ENCODE assay signal across 34 cellular contexts in genomic region chr5:115795700-115796099, GRCh38. TPM values are rescaled to one million over a fixed set of nuclear protein-coding genes. Genes with fewer than 3 reads are reported as not detected.
"Had no signal": no experiment of that assay in that cellular context is flagged by ENCODE, and none has a peak within 500 bp of the region (broad histone marks: within the 10 kb centered on the region; RNA-seq: fewer than 3 reads in every experiment).

No MANE protein-coding gene starts in this region.

- H3K36me3 Mint-ChIP-seq: activated naive CD4-positive, alpha-beta T cell treated with anti-CD3 and anti-CD28 coated beads, Interleukin-2, amount 10 ng/mL, durations not matched to agents 7 days and 5 days; activated naive CD4-positive, alpha-beta T cell treated with anti-CD3 and anti-CD28 coated beads, Interleukin-2, amount 50 U/mL, for 72 hours; activated naive CD8-positive, alpha-beta T cell treated with anti-CD3 and anti-CD28 coated beads, Interleukin-2, amount 10 ng/mL, durations not matched to agents 7 days and 5 days; brain had no signal

- H3K9me3 ChIP-seq: ascending aorta, breast epithelium, colonic mucosa, esophagus squamous epithelium, gastroesophageal sphincter had no signal

- ATAC-seq: activated CD4-positive, alpha-beta T cell treated with anti-CD3 and anti-CD28 coated beads for 36 hours; activated naive CD4-positive, alpha-beta T cell treated with anti-CD3 and anti-CD28 coated beads, Interleukin-2, amount 50 U/mL, for 72 hours; activated T-cell treated with anti-CD3 and anti-CD28 coated beads, Interleukin-2, amount 50 U/mL, for 72 hours; gastroesophageal sphincter; T-helper 17 cell had no signal

- H3K36me3 ChIP-seq: ascending aorta, breast epithelium, cardiac muscle cell, colonic mucosa, esophagus squamous epithelium, gastroesophageal sphincter, WERI-Rb-1 had no signal

- H3K27ac Mint-ChIP-seq: activated CD4-positive, alpha-beta memory T cell treated with anti-CD3 and anti-CD28 coated beads, Interleukin-2, amount 10 ng/mL, durations not matched to agents 7 days and 5 days; activated CD4-positive, alpha-beta T cell treated with anti-CD3 and anti-CD28 coated beads for 36 hours; activated CD4-positive, alpha-beta T cell treated with anti-CD3 and anti-CD28 coated beads, Interleukin-2, amount 10 ng/mL, durations not matched to agents 24 days and 14 days; activated naive CD4-positive, alpha-beta T cell treated with anti-CD3 and anti-CD28 coated beads, Interleukin-2, amount 10 ng/mL, durations not matched to agents 7 days and 5 days; activated naive CD4-positive, alpha-beta T cell treated with anti-CD3 and anti-CD28 coated beads, Interleukin-2, amount 50 U/mL, for 72 hours; activated naive CD8-positive, alpha-beta T cell treated with anti-CD3 and anti-CD28 coated beads, Interleukin-2, amount 10 ng/mL, durations not matched to agents 7 days and 5 days; activated T-cell treated with anti-CD3 and anti-CD28 coated beads, Interleukin-2, amount 50 U/mL, for 24 hours; activated T-cell treated with anti-CD3 and anti-CD28 coated beads, Interleukin-2, amount 50 U/mL, for 72 hours; brain; T-helper 17 cell; T-helper 2 cell treated with Interferon-gamma antibody and Interleukin-4, amounts not matched to agents 5 μg/mL and 100 μg/mL, for 36 hours had no signal

- H3K9me3 Mint-ChIP-seq: activated CD4-positive, alpha-beta memory T cell treated with anti-CD3 and anti-CD28 coated beads, Interleukin-2, amount 10 ng/mL, durations not matched to agents 7 days and 5 days; activated CD4-positive, alpha-beta T cell treated with anti-CD3 and anti-CD28 coated beads, Interleukin-2, amount 10 ng/mL, durations not matched to agents 24 days and 14 days; activated naive CD4-positive, alpha-beta T cell treated with anti-CD3 and anti-CD28 coated beads, Interleukin-2, amount 10 ng/mL, durations not matched to agents 7 days and 5 days; activated naive CD4-positive, alpha-beta T cell treated with anti-CD3 and anti-CD28 coated beads, Interleukin-2, amount 50 U/mL, for 72 hours; activated naive CD8-positive, alpha-beta T cell treated with anti-CD3 and anti-CD28 coated beads, Interleukin-2, amount 10 ng/mL, durations not matched to agents 7 days and 5 days; activated T-cell treated with anti-CD3 and anti-CD28 coated beads, Interleukin-2, amount 50 U/mL, for 24 hours; activated T-cell treated with anti-CD3 and anti-CD28 coated beads, Interleukin-2, amount 50 U/mL, for 72 hours; brain; T-helper 2 cell treated with Interferon-gamma antibody and Interleukin-4, amounts not matched to agents 5 μg/mL and 100 μg/mL, for 36 hours had no signal

- H3K27me3 ChIP-seq: ascending aorta, breast epithelium, cardiac muscle cell, colonic mucosa had no signal

- H3K4me3 Mint-ChIP-seq: activated CD4-positive, alpha-beta memory T cell treated with anti-CD3 and anti-CD28 coated beads, Interleukin-2, amount 10 ng/mL, durations not matched to agents 7 days and 5 days; activated CD4-positive, alpha-beta T cell treated with anti-CD3 and anti-CD28 coated beads for 36 hours; activated CD4-positive, alpha-beta T cell treated with anti-CD3 and anti-CD28 coated beads, Interleukin-2, amount 10 ng/mL, durations not matched to agents 24 days and 14 days; activated naive CD4-positive, alpha-beta T cell treated with anti-CD3 and anti-CD28 coated beads, Interleukin-2, amount 10 ng/mL, durations not matched to agents 7 days and 5 days; activated naive CD8-positive, alpha-beta T cell treated with anti-CD3 and anti-CD28 coated beads, Interleukin-2, amount 10 ng/mL, durations not matched to agents 7 days and 5 days; activated T-cell treated with anti-CD3 and anti-CD28 coated beads, Interleukin-2, amount 50 U/mL, for 24 hours; activated T-cell treated with anti-CD3 and anti-CD28 coated beads, Interleukin-2, amount 50 U/mL, for 72 hours; brain; T-helper 17 cell; T-helper 2 cell treated with Interferon-gamma antibody and Interleukin-4, amounts not matched to agents 5 μg/mL and 100 μg/mL, for 36 hours had no signal

- H3K4me3 ChIP-seq: ascending aorta, breast epithelium, cardiac muscle cell, colonic mucosa, esophagus squamous epithelium, gastroesophageal sphincter had no signal

- H3K27ac ChIP-seq: ascending aorta, breast epithelium, cardiac muscle cell, colonic mucosa, epithelial cell of prostate, esophagus squamous epithelium, gastroesophageal sphincter, WERI-Rb-1 had no signal

- H3K27me3 Mint-ChIP-seq: brain had no signal

- H3K4me1 Mint-ChIP-seq: activated CD4-positive, alpha-beta T cell treated with anti-CD3 and anti-CD28 coated beads for 36 hours; activated CD4-positive, alpha-beta T cell treated with anti-CD3 and anti-CD28 coated beads, Interleukin-2, amount 10 ng/mL, durations not matched to agents 24 days and 14 days; brain; T-helper 17 cell had no signal

- DNase-seq: activated CD4-positive, alpha-beta memory T cell treated with anti-CD3 and anti-CD28 coated beads, Interleukin-2, amount 10 ng/mL, durations not matched to agents 7 days and 5 days; activated CD4-positive, alpha-beta T cell treated with anti-CD3 and anti-CD28 coated beads for 36 hours; activated CD4-positive, alpha-beta T cell treated with anti-CD3 and anti-CD28 coated beads, Interleukin-2, amount 10 ng/mL, durations not matched to agents 24 days and 14 days; activated CD4-positive, CD25-positive, alpha-beta regulatory T cell; activated CD4-positive, CD25-positive, alpha-beta regulatory T cell treated with anti-CD3 and anti-CD28 coated beads, Interleukin-2, amount 50 U/mL, for 72 hours; activated CD8-positive, alpha-beta memory T cell treated with anti-CD3 and anti-CD28 coated beads, Interleukin-2, amount 50 U/mL, for 48 hours; activated gamma-delta T cell; activated naive CD4-positive, alpha-beta T cell; activated naive CD4-positive, alpha-beta T cell treated with anti-CD3 and anti-CD28 coated beads, Interleukin-2, amount 10 ng/mL, durations not matched to agents 7 days and 5 days; activated naive CD8-positive, alpha-beta T cell treated with anti-CD3 and anti-CD28 coated beads, Interleukin-2, amount 10 ng/mL, durations not matched to agents 7 days and 5 days; activated T-cell treated with anti-CD3 and anti-CD28 coated beads for 4 hours; activated T-cell treated with anti-CD3 and anti-CD28 coated beads, Interleukin-2, amount 50 U/mL, for 24 hours; activated T-cell treated with anti-CD3 and anti-CD28 coated beads, Interleukin-2, amount 50 U/mL, for 72 hours; central memory CD4-positive, alpha-beta T cell; cerebellar nuclear complex; colonic mucosa; effector CD8-positive, alpha-beta T cell; esophagus squamous epithelium; foreskin melanocyte; SW 1271; T-helper 1 cell; T-helper 17 cell; T1000; WERI-Rb-1 had no signal

- H3K4me1 ChIP-seq: ascending aorta, breast epithelium, colonic mucosa, esophagus squamous epithelium, gastroesophageal sphincter had no signal

- FAIRE-seq: endometrium, endothelial cell of umbilical vein had no signal

RNA-seq across cellular contexts. Expression of gene CDO1, which starts 20.8 kb away (rescaled TPM):
- total RNA-seq: T-helper 17 cell had no signal
